Comparison of ENCODE assay signal across 1 cellular context in the genomic region with DNA sequence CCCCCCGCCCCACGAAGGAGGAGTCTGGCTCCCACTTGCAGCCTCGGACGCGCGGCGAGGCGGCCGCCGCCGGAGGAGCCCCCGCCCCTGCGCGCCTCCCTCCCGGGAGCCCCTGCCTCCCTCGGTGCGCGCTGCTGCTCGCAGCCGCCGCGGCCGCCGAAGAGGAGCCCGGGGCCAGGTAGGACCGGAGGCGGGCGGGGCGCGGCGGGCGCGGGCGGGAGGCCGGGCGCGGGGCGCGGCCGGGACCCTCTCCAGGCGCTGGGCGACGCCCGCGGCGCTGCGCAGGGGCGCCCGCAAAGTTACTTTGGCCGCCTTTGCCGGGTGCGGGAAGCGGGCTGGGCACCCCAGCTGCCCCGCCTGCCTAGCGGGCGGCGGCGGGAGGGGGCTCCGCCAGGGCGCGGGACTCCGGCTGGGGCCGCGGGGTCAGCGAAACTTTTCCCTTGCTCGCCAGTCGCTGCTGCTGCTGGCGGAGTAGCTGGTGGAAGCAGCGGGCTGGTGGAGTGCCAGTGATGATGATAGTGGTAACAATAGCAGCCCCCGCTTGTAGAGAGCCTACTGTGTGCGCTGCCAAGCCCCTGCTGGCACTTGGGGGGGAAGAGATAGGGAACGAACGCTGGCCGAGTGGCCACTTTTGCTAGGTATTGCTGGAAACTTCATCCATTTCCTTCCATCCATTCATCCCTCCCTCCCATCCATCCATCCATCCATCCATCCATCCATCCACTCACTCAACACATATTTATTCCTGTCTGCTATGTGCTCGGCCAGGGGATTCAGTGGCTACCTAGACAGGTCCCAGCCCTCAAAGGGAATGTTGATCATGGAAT.
TF ChIP-seq lines count a peak whose summit lies in the region.

A gene with protein sequence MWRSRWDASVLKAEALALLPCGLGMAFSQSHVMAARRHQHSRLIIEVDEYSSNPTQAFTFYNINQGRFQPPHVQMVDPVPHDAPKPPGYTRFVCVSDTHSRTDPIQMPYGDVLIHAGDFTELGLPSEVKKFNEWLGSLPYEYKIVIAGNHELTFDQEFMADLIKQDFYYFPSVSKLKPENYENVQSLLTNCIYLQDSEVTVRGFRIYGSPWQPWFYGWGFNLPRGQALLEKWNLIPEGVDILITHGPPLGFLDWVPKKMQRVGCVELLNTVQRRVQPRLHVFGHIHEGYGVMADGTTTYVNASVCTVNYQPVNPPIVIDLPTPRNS (plus strand): TSS at position 34 of the 827 bp plus-strand sequence. CDS start 12,972 bp downstream, outside the sequence.

TF ChIP-seq in endothelial cell of umbilical vein, 7 proteins besides CTCF, POLR2A, EP300 and RAD21:
- no peak for TF ChIP-seq JUN (IDR thresholded peaks at IDR 0.05; ENCODE audit: borderline replicate concordance, insufficient read depth, insufficient read length, low read depth)
- TF ChIP-seq EZH2 (IDR thresholded peaks at IDR 0.05; ENCODE audit: borderline replicate concordance, low read depth, low read length, severe bottlenecking), result peak; percentile 53
- TF ChIP-seq, protein P1, sequence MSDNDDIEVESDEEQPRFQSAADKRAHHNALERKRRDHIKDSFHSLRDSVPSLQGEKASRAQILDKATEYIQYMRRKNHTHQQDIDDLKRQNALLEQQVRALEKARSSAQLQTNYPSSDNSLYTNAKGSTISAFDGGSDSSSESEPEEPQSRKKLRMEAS (IDR thresholded peaks at IDR 0.05; ENCODE audit: insufficient read depth, insufficient read length), result no peak
- no peak for TF ChIP-seq GATA2 (IDR thresholded peaks at IDR 0.05; ENCODE audit: insufficient read depth, insufficient read length, low read depth, low read length)
- TF ChIP-seq MYC (IDR thresholded peaks at IDR 0.05; ENCODE audit: low read depth, low read length), result no peak
- TF ChIP-seq POLR2AphosphoS5 (IDR thresholded peaks at IDR 0.05; ENCODE audit: insufficient read depth, low read depth, low read length), result no peak
- TF ChIP-seq FOS (IDR thresholded peaks at IDR 0.05; ENCODE audit: borderline replicate concordance, insufficient read depth, low read length), result no peak
